Comparison of ENCODE assay signal across 16 cellular contexts in genomic region chr3:182327196-182327681, GRCh38.
DNase-seq lines count a peak whose midpoint lies in the region; ATAC-seq, FAIRE-seq and TF ChIP-seq lines count a peak whose summit lies in the region.
"Had no signal": no experiment of that assay in that cellular context is flagged by ENCODE, and none has a peak within 500 bp of the region (broad histone marks: within the 10 kb centered on the region; RNA-seq: fewer than 3 reads in every experiment).

No MANE protein-coding gene starts in this region.

- H3K27ac Mint-ChIP-seq in osteocyte (ENCODE audit: unreplicated experiment) = peak overlapping the region; percentile 78
- no peak overlapping the region for H3K27ac Mint-ChIP-seq in CD8-positive, alpha-beta T cell
- H3K27ac Mint-ChIP-seq: activated CD4-positive, alpha-beta T cell treated with anti-CD3 and anti-CD28 coated beads, Interleukin-2, amount 10 ng/mL, durations not matched to agents 24 days and 14 days; activated T-cell treated with anti-CD3 and anti-CD28 coated beads, Interleukin-2, amount 50 U/mL, for 72 hours; dendritic cell treated with granulocyte-macrophage colony-stimulating factor and Interleukin-4, amounts not matched to agents 40 ng/mL and 50 ng/mL, for 4 days had no signal

- DNase-seq in H54 (ENCODE audit: insufficient read length, low spot score) (no peak), RPMI7951 (ENCODE audit: low read depth) (peak; percentile 47), glomerular visceral epithelial cell (ENCODE audit: extremely low spot score) (peak; percentile 60), osteocyte (ENCODE audit: extremely low spot score, unreplicated experiment) (no peak)
- no peak for DNase-seq in CD8-positive, alpha-beta T cell
- DNase-seq in activated CD8-positive, alpha-beta memory T cell treated with anti-CD3 and anti-CD28 coated beads, Interleukin-2, amount 50 U/mL, for 48 hours = no peak
- DNase-seq: activated CD4-positive, alpha-beta T cell treated with anti-CD3 and anti-CD28 coated beads, Interleukin-2, amount 10 ng/mL, durations not matched to agents 24 days and 14 days; activated T-cell treated with anti-CD3 and anti-CD28 coated beads, Interleukin-2, amount 50 U/mL, for 72 hours; DMS79; hypothalamus; NCI-H1105 treated with DMSO at 0.1 percent for 48 hours; NCI-H510A had no signal

- no peaks in the 10 kb centered on the region for H3K4me1 ChIP-seq in CD8-positive, alpha-beta T cell (ENCODE audit: insufficient read depth, low read length)

- H3K4me3 Mint-ChIP-seq in osteocyte (ENCODE audit: unreplicated experiment) = no peak overlapping the region
- no peak overlapping the region for H3K4me3 Mint-ChIP-seq in CD8-positive, alpha-beta T cell
- H3K4me3 Mint-ChIP-seq: activated CD4-positive, alpha-beta T cell treated with anti-CD3 and anti-CD28 coated beads, Interleukin-2, amount 10 ng/mL, durations not matched to agents 24 days and 14 days; activated T-cell treated with anti-CD3 and anti-CD28 coated beads, Interleukin-2, amount 50 U/mL, for 72 hours; dendritic cell treated with granulocyte-macrophage colony-stimulating factor and Interleukin-4, amounts not matched to agents 40 ng/mL and 50 ng/mL, for 4 days had no signal

- no peaks in the 10 kb centered on the region for H3K9me3 ChIP-seq in CD8-positive, alpha-beta T cell (ENCODE audit: low read length)
- H3K9me3 ChIP-seq: tibial nerve had no signal

- CTCF ChIA-PET in CD8-positive, alpha-beta T cell (lab: Charles Lee) = no interaction called here

- intact Hi-C loops in CD8-positive, alpha-beta T cell (cut with DNase I, micrococcal nuclease) = no loop called here

- H3K36me3 ChIP-seq in CD8-positive, alpha-beta T cell (ENCODE audit: insufficient read depth, low read length) = no peaks in the 10 kb centered on the region
- H3K36me3 ChIP-seq: tibial nerve had no signal

- no peaks in the 10 kb centered on the region for H3K36me3 Mint-ChIP-seq in osteocyte (ENCODE audit: unreplicated experiment)
- H3K36me3 Mint-ChIP-seq in CD8-positive, alpha-beta T cell = no peaks in the 10 kb centered on the region

- peaks cover 36% of the 10 kb centered on the region for H3K4me1 Mint-ChIP-seq in osteocyte (ENCODE audit: unreplicated experiment)
- no peaks in the 10 kb centered on the region for H3K4me1 Mint-ChIP-seq in CD8-positive, alpha-beta T cell (ENCODE audit: low read depth)

- H3K9me3 Mint-ChIP-seq in osteocyte (ENCODE audit: unreplicated experiment) = no peaks in the 10 kb centered on the region
- no peaks in the 10 kb centered on the region for H3K9me3 Mint-ChIP-seq in CD8-positive, alpha-beta T cell
- H3K9me3 Mint-ChIP-seq: activated CD4-positive, alpha-beta T cell treated with anti-CD3 and anti-CD28 coated beads, Interleukin-2, amount 10 ng/mL, durations not matched to agents 24 days and 14 days; activated T-cell treated with anti-CD3 and anti-CD28 coated beads, Interleukin-2, amount 50 U/mL, for 72 hours had no signal

- POLR2A ChIA-PET in CD8-positive, alpha-beta T cell (lab: Charles Lee) = no interaction called here

- no peak for ATAC-seq in GM18867 (IDR thresholded peaks at IDR 0.05; ENCODE audit: unreplicated experiment)
- no peak for ATAC-seq in CD8-positive, alpha-beta T cell
- no peak for ATAC-seq in HG02973 (IDR thresholded peaks at IDR 0.05; ENCODE audit: unreplicated experiment)
- ATAC-seq: activated T-cell treated with anti-CD3 and anti-CD28 coated beads, Interleukin-2, amount 50 U/mL, for 72 hours had no signal

- no peaks in the 10 kb centered on the region for H3K27me3 ChIP-seq in CD8-positive, alpha-beta T cell (ENCODE audit: insufficient read depth, low read length)
- H3K27me3 ChIP-seq: tibial nerve had no signal

- no peaks in the 10 kb centered on the region for H3K27me3 Mint-ChIP-seq in osteocyte (ENCODE audit: unreplicated experiment)
- no peaks in the 10 kb centered on the region for H3K27me3 Mint-ChIP-seq in CD8-positive, alpha-beta T cell (ENCODE audit: low read depth)
- H3K27me3 Mint-ChIP-seq: activated CD4-positive, alpha-beta T cell treated with anti-CD3 and anti-CD28 coated beads, Interleukin-2, amount 10 ng/mL, durations not matched to agents 24 days and 14 days; dendritic cell treated with granulocyte-macrophage colony-stimulating factor and Interleukin-4, amounts not matched to agents 40 ng/mL and 50 ng/mL, for 4 days had no signal

- TF ChIP-seq POLR2A in H54 (IDR thresholded peaks at IDR 0.05; ENCODE audit: low read depth, low read length) = no peak

- no peak overlapping the region for H3K4me3 ChIP-seq in CD8-positive, alpha-beta T cell (ENCODE audit: low read depth, low read length)
- H3K4me3 ChIP-seq: tibial nerve had no signal

- peak; percentile 77 for FAIRE-seq in H54 (lab: Jason Lieb, UNC)

- no peak overlapping the region for H3K27ac ChIP-seq in CD8-positive, alpha-beta T cell (ENCODE audit: low read depth, low read length)

- no peak for TF ChIP-seq CTCF in osteocyte (IDR thresholded peaks at IDR 0.05)
- TF ChIP-seq CTCF in CD8-positive, alpha-beta T cell (IDR thresholded peaks at IDR 0.05) = no peak

Comparison
In these comparisons a context has a peak if more than half of its experiments do, and no peak if none do; other contexts are left out.
1. DNase-seq: peak in RPMI7951 (single experiment) and glomerular visceral epithelial cell (single experiment); none in H54 (single experiment), osteocyte (single experiment), CD8-positive, alpha-beta T cell (0 of 7) and activated CD8-positive, alpha-beta memory T cell treated with anti-CD3 and anti-CD28 coated beads, Interleukin-2, amount 50 U/mL, for 48 hours (single experiment).